ENCODE assay signal across 11 cellular contexts in genomic region chr5:143557061-143557818, GRCh38.
DNase-seq lines count a peak whose midpoint lies in the region; ATAC-seq, FAIRE-seq and TF ChIP-seq lines count a peak whose summit lies in the region.
"Had no signal": no experiment of that assay in that cellular context is flagged by ENCODE, and none has a peak within 500 bp of the region (broad histone marks: within the 10 kb centered on the region; RNA-seq: fewer than 3 reads in every experiment).

No MANE protein-coding gene starts in this region.

- H3K79me2 ChIP-seq in osteoblast (ENCODE audit: insufficient read depth, low read length): no peaks in the 10 kb centered on the region

- no peaks in the 10 kb centered on the region for H3K9me3 Mint-ChIP-seq in activated CD4-positive, alpha-beta memory T cell treated with anti-CD3 and anti-CD28 coated beads for 36 hours

- H4K20me1 ChIP-seq in osteoblast (ENCODE audit: insufficient read depth, low read length): no peaks in the 10 kb centered on the region

- no peak overlapping the region for H3K4me3 Mint-ChIP-seq in activated CD4-positive, alpha-beta memory T cell treated with anti-CD3 and anti-CD28 coated beads for 36 hours
- H3K4me3 Mint-ChIP-seq: activated naive CD8-positive, alpha-beta T cell had no signal

- no peak for TF ChIP-seq CTCF in osteoblast (IDR thresholded peaks at IDR 0.05; ENCODE audit: extremely low read depth, low read depth, low read length)
- TF ChIP-seq CTCF in thyroid gland (IDR thresholded peaks at IDR 0.05): no peak
- TF ChIP-seq CTCF in Peyer's patch (IDR thresholded peaks at IDR 0.05): no peak

- H3K4me2 ChIP-seq in osteoblast (ENCODE audit: insufficient read depth, low read length): peak overlapping the region; percentile 13

- H3K27me3 ChIP-seq in osteoblast (ENCODE audit: insufficient read depth, low read length) (no peaks in the 10 kb centered on the region), thyroid gland (no peaks in the 10 kb centered on the region), Peyer's patch (no peaks in the 10 kb centered on the region)

- H3K9me3 ChIP-seq in osteoblast (ENCODE audit: low read depth, low read length): no peaks in the 10 kb centered on the region
- H3K9me3 ChIP-seq in thyroid gland: no peaks in the 10 kb centered on the region
- no peaks in the 10 kb centered on the region for H3K9me3 ChIP-seq in Peyer's patch

- CTCF ChIA-PET in activated CD4-positive, alpha-beta memory T cell treated with anti-CD3 and anti-CD28 coated beads for 36 hours (lab: Charles Lee): interaction anchor here (0.6 kb wide), 1 partner anchor 49 kb away, joined by 3 read pairs; no protein-coding TSS in a partner anchor

- H3K27ac ChIP-seq in osteoblast (ENCODE audit: low read depth, low read length): peak overlapping the region; percentile 56
- no peak overlapping the region for H3K27ac ChIP-seq in thyroid gland
- H3K27ac ChIP-seq in Peyer's patch: no peak overlapping the region
- H3K27ac ChIP-seq: 22Rv1 had no signal

- 42 to 44% methylated on average over 3 of the region's 3 CpGs for WGBS in thyroid gland, 2 donors

- peak; percentile 6 for DNase-seq in DMS79 (lab: John Stamatoyannopoulos, UW)
- no peak for DNase-seq in DMS79 treated with DMSO at 0.1 percent for 48 hours (lab: John Stamatoyannopoulos, UW)
- DNase-seq in HTR-8/SVneo (ENCODE audit: insufficient read length, low spot score): peak; percentile 20
- DNase-seq in activated CD4-positive, alpha-beta memory T cell treated with anti-CD3 and anti-CD28 coated beads for 36 hours: no peak
- no peak for DNase-seq in osteoblast (ENCODE audit: insufficient read length, low spot score, missing footprints)
- DNase-seq in thyroid gland: no peak
- no peak for DNase-seq in Peyer's patch
- DNase-seq: islet precursor cell had no signal

- H2AFZ ChIP-seq in osteoblast (ENCODE audit: low read length): no peak overlapping the region

- TF ChIP-seq POLR2A in thyroid gland (IDR thresholded peaks at IDR 0.05) (no peak), Peyer's patch (IDR thresholded peaks at IDR 0.05) (no peak)

- H3K36me3 Mint-ChIP-seq in activated CD4-positive, alpha-beta memory T cell treated with anti-CD3 and anti-CD28 coated beads for 36 hours: no peaks in the 10 kb centered on the region
- H3K36me3 Mint-ChIP-seq: activated naive CD8-positive, alpha-beta T cell had no signal

- no peak for ATAC-seq in GM19452 (IDR thresholded peaks at IDR 0.05; ENCODE audit: unreplicated experiment)

- H3K4me1 Mint-ChIP-seq in activated CD4-positive, alpha-beta memory T cell treated with anti-CD3 and anti-CD28 coated beads for 36 hours (ENCODE audit: low read depth): peaks cover 16% of the 10 kb centered on the region

- H3K4me3 ChIP-seq in osteoblast (ENCODE audit: insufficient read depth, low read length): no peak overlapping the region
- no peak overlapping the region for H3K4me3 ChIP-seq in thyroid gland (replicated peaks in 1 of 3)
- H3K4me3 ChIP-seq in Peyer's patch: no peak overlapping the region

- H3K4me1 ChIP-seq in osteoblast (ENCODE audit: insufficient read depth, low read length) (peaks cover 37% of the 10 kb centered on the region), thyroid gland (no peaks in the 10 kb centered on the region), Peyer's patch (no peaks in the 10 kb centered on the region)

- POLR2A ChIA-PET in activated CD4-positive, alpha-beta memory T cell treated with anti-CD3 and anti-CD28 coated beads for 36 hours (lab: Charles Lee): no interaction called here

- no peaks in the 10 kb centered on the region for H3K36me3 ChIP-seq in osteoblast (ENCODE audit: insufficient read depth, low read length)
- no peaks in the 10 kb centered on the region for H3K36me3 ChIP-seq in thyroid gland
- no peaks in the 10 kb centered on the region for H3K36me3 ChIP-seq in Peyer's patch

- FAIRE-seq in HTR-8/SVneo (lab: Jason Lieb, UNC): no peak

- peak overlapping the region; percentile 9 for H3K27ac Mint-ChIP-seq in activated CD4-positive, alpha-beta memory T cell treated with anti-CD3 and anti-CD28 coated beads for 36 hours
- H3K27ac Mint-ChIP-seq: activated naive CD8-positive, alpha-beta T cell had no signal

- intact Hi-C loops in activated CD4-positive, alpha-beta memory T cell treated with anti-CD3 and anti-CD28 coated beads for 36 hours (cut with micrococcal nuclease): loop anchor here (1.0 to 5.0 kb wide), 2 partner anchors 48 to 110 kb away; no protein-coding TSS in a partner anchor
- intact Hi-C loops in thyroid gland (cut with DNase I): no loop called here

- H3K27me3 Mint-ChIP-seq in activated CD4-positive, alpha-beta memory T cell treated with anti-CD3 and anti-CD28 coated beads for 36 hours: no peaks in the 10 kb centered on the region

Comparison
In these comparisons a context has a peak if more than half of its experiments do, and no peak if none do; other contexts are left out.
1. DNase-seq: peak in DMS79 (single experiment) and HTR-8/SVneo (single experiment); none in DMS79 treated with DMSO at 0.1 percent for 48 hours (single experiment), activated CD4-positive, alpha-beta memory T cell treated with anti-CD3 and anti-CD28 coated beads for 36 hours (single experiment), osteoblast (single experiment), thyroid gland (0 of 2) and Peyer's patch (0 of 3).